In the genomic region with DNA sequence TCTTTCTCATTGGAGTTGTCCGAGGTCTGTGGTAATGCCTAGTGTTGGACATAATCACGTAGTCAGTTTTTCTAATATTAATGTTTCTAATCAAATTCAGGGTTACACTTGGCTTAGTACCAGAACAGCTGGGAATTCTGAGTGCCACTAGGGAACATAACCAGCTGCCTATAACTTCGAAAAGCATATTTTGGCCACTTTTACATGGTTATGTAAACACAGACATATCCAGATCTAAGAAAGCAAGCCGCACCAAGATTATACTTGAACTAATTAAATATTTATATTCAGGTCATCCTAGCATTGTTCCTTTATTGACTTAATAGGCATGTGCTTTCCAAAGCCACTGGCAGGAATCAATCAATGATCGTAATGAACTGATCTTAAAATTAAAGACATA, we compare ENCODE assay signal across 17 cellular contexts.
"Had no signal": no experiment of that assay in that cellular context is flagged by ENCODE, and none has a peak within 500 bp of the region (broad histone marks: within the 10 kb centered on the region; RNA-seq: fewer than 3 reads in every experiment).

No MANE protein-coding gene starts in this region.

- H3K27me3 ChIP-seq: SJSA1 had no signal

- H3K4me1 ChIP-seq: SJSA1 had no signal

- H3K4me3 ChIP-seq: SJSA1, SK-N-MC had no signal

- DNase-seq: KBM-7, MV-4-11, NCI-H1048, NCI-H1436, NCI-H187, NCI-H2029, NCI-H2081 treated with DMSO at 0.1 percent for 48 hours, NCI-H2171 treated with DMSO at 0.1 percent for 48 hours, NCI-H345, NCI-H446 treated with DMSO at 0.1 percent for 48 hours, NCI-H524 treated with DMSO at 0.1 percent for 48 hours, NCI-H774, Right ventricle myocardium superior, RPMI8226, SIG-M5 had no signal

- H3K9me3 ChIP-seq: SJSA1 had no signal

- H3K27ac ChIP-seq: SJSA1, SK-N-MC had no signal

- H3K36me3 ChIP-seq: SJSA1 had no signal
